ENCODE assay signal across 2 cellular contexts in the genomic region with DNA sequence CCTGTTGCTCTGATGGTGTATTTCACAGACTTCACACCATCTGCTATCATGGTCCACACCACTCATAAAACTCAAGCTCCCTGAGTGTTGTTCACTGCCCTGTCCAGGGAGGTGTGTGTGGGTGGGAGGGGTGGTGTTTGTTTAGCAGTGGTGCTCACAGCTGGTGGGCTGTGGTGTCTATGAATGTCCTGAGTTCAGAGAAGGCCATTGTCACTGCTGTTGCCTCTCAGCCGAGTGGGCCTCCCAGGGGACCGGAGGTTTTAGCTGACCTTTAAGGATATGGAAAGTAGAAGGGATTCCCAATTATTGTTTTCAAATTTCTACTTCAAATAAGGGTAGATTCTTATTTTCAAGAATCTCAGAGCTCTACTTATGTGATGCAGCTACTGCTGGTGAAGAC.
TF ChIP-seq lines count a peak whose summit lies in the region.

No MANE protein-coding gene starts in this region.

TF ChIP-seq in IMR-90, 13 proteins besides CTCF, POLR2A, EP300 and RAD21:
- TF ChIP-seq RFX5 (IDR thresholded peaks at IDR 0.05; ENCODE audit: low read depth, low read length) (no peak), USF2 (IDR thresholded peaks at IDR 0.05; ENCODE audit: low read depth, low read length) (no peak), BHLHE40 (IDR thresholded peaks at IDR 0.05; ENCODE audit: low read depth, low read length) (no peak), CHD1 (IDR thresholded peaks at IDR 0.05; ENCODE audit: low read depth, low read length) (no peak), RCOR1 (IDR thresholded peaks at IDR 0.05; ENCODE audit: insufficient replicate concordance, low read length) (no peak), MAFK (IDR thresholded peaks at IDR 0.05; ENCODE audit: low read depth, low read length) (no peak), NFE2L2 (IDR thresholded peaks at IDR 0.05; ENCODE audit: low read depth, low read length) (no peak), CEBPB (IDR thresholded peaks at IDR 0.05; ENCODE audit: low read depth, low read length) (no peak)
- TF ChIP-seq, protein P1, sequence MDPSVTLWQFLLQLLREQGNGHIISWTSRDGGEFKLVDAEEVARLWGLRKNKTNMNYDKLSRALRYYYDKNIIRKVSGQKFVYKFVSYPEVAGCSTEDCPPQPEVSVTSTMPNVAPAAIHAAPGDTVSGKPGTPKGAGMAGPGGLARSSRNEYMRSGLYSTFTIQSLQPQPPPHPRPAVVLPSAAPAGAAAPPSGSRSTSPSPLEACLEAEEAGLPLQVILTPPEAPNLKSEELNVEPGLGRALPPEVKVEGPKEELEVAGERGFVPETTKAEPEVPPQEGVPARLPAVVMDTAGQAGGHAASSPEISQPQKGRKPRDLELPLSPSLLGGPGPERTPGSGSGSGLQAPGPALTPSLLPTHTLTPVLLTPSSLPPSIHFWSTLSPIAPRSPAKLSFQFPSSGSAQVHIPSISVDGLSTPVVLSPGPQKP (IDR thresholded peaks at IDR 0.05; ENCODE audit: borderline replicate concordance, low read depth, low read length) = no peak

TF ChIP-seq in GM12891, 5 proteins besides CTCF, POLR2A, EP300 and RAD21:
- no peak for TF ChIP-seq POLR2AphosphoS5 (IDR thresholded peaks at IDR 0.05; ENCODE audit: low read depth, low read length)
- TF ChIP-seq POU2F2 (IDR thresholded peaks at IDR 0.05; ENCODE audit: low read depth, low read length) = no peak
- TF ChIP-seq PAX5 (IDR thresholded peaks at IDR 0.05; ENCODE audit: insufficient read depth, low read length, severe bottlenecking) = no peak
- TF ChIP-seq TAF1 (IDR thresholded peaks at IDR 0.05; ENCODE audit: low read depth, low read length) = no peak
- no peak for TF ChIP-seq SPI1 (IDR thresholded peaks at IDR 0.05; ENCODE audit: low read depth, low read length)
